In genomic region chr6:71035871-71036270, GRCh38 we compare ENCODE assay signal across 21 cellular contexts.
"Had no signal": no experiment of that assay in that cellular context is flagged by ENCODE, and none has a peak within 500 bp of the region (broad histone marks: within the 10 kb centered on the region; RNA-seq: fewer than 3 reads in every experiment).

No MANE protein-coding gene starts in this region.

- H3K27me3 ChIP-seq: gastrocnemius medialis, ovary, right atrium auricular region, sigmoid colon, transverse colon had no signal

- H3K27ac ChIP-seq: coronary artery, gastrocnemius medialis, ovary, right atrium auricular region, sigmoid colon, skin epidermis, thoracic aorta, transverse colon had no signal

- DNase-seq: effector CD8-positive, alpha-beta T cell; gastrocnemius medialis; immature natural killer cell; kidney; left colon; left ventricle myocardium superior; mesendoderm; naive thymus-derived CD4-positive, alpha-beta T cell; nephron progenitor cell; ovary; sigmoid colon; stimulated activated CD4-positive, alpha-beta T cell treated with anti-CD3 and anti-CD28 coated beads, Interleukin-2, amount 100 ng/mL, for 24 hours; stimulated activated CD4-positive, alpha-beta T cell treated with anti-CD3 and anti-CD28 coated beads, Interleukin-4, amount 100 ng/mL, for 4 hours; stimulated activated naive B cell treated with anti-CD40 and anti-IgM and Interleukin-4, amounts not matched to agents 10 μg/mL and 1 μg/mL and 100 μg/mL, for 72 hours; stimulated activated naive CD8-positive, alpha-beta T cell treated with anti-CD3 and anti-CD28 coated beads, Interleukin-15, amount 100 ng/mL, for 72 hours; transverse colon had no signal

- H3K4me3 ChIP-seq: coronary artery, gastrocnemius medialis, lung, ovary, right atrium auricular region, sigmoid colon, skin epidermis, thoracic aorta, transverse colon had no signal

- H3K4me1 Mint-ChIP-seq: immature natural killer cell; naive thymus-derived CD4-positive, alpha-beta T cell; stimulated activated naive B cell treated with anti-CD40 and anti-IgM and Interleukin-4, amounts not matched to agents 10 μg/mL and 1 μg/mL and 100 μg/mL, for 72 hours; stimulated activated naive CD8-positive, alpha-beta T cell treated with anti-CD3 and anti-CD28 coated beads, Interleukin-15, amount 100 ng/mL, for 72 hours had no signal

- H3K9me3 Mint-ChIP-seq: immature natural killer cell; stimulated activated naive B cell treated with anti-CD40 and anti-IgM and Interleukin-4, amounts not matched to agents 10 μg/mL and 1 μg/mL and 100 μg/mL, for 72 hours had no signal

- H3K9me3 ChIP-seq: gastrocnemius medialis, ovary, right atrium auricular region, sigmoid colon, thoracic aorta, transverse colon had no signal

- H3K27ac Mint-ChIP-seq: immature natural killer cell; naive thymus-derived CD4-positive, alpha-beta T cell; nephron progenitor cell; stimulated activated naive B cell treated with anti-CD40 and anti-IgM and Interleukin-4, amounts not matched to agents 10 μg/mL and 1 μg/mL and 100 μg/mL, for 72 hours; stimulated activated naive CD8-positive, alpha-beta T cell treated with anti-CD3 and anti-CD28 coated beads, Interleukin-15, amount 100 ng/mL, for 72 hours had no signal

- H3K4me3 Mint-ChIP-seq: immature natural killer cell; naive thymus-derived CD4-positive, alpha-beta T cell; nephron progenitor cell; stimulated activated naive B cell treated with anti-CD40 and anti-IgM and Interleukin-4, amounts not matched to agents 10 μg/mL and 1 μg/mL and 100 μg/mL, for 72 hours; stimulated activated naive CD8-positive, alpha-beta T cell treated with anti-CD3 and anti-CD28 coated beads, Interleukin-15, amount 100 ng/mL, for 72 hours had no signal

- H3K4me1 ChIP-seq: gastrocnemius medialis, right atrium auricular region, sigmoid colon, transverse colon had no signal

- H3K36me3 ChIP-seq: gastrocnemius medialis, ovary, right atrium auricular region, sigmoid colon, thoracic aorta, transverse colon had no signal

- H3K36me3 Mint-ChIP-seq: immature natural killer cell; naive thymus-derived CD4-positive, alpha-beta T cell; stimulated activated naive B cell treated with anti-CD40 and anti-IgM and Interleukin-4, amounts not matched to agents 10 μg/mL and 1 μg/mL and 100 μg/mL, for 72 hours had no signal
